ENCODE assay signal across 13 cellular contexts in the genomic region with DNA sequence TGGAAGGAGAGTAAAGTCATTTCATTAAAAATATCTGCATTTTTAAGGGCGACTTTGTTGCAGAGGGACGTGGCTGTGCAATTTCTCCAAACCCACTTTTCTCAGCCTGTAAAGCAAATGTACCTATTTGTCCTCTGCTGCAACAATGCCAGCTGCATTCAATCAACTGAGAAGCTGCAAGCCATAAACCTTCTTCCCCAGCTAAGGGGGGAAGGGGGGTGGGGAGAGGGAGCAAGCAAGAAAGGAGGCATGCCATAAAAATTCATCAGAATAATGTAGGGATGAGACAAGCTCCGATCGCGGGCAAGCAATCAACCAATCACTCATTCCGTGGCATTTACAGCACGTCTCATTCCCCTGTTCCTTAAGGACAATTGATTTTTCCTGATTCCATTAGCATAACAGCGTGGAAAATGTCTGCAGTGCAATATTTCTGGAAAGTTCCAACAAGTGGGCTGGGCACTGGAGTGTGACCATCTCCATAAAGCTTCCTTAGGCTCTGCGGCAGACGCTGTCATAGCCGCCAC.
A peak's percentile ranks its signal among the peaks of the same experiment; 100 is the strongest.
DNase-seq lines count a peak whose midpoint lies in the region; ATAC-seq and TF ChIP-seq lines count a peak whose summit lies in the region.
"Had no signal": no experiment of that assay in that cellular context is flagged by ENCODE, and none has a peak within 500 bp of the region (broad histone marks: within the 10 kb centered on the region; RNA-seq: fewer than 3 reads in every experiment).

No MANE protein-coding gene starts in this region.

- H3K27me3 ChIP-seq in SK-N-SH (ENCODE audit: insufficient read depth) = no peaks in the 10 kb centered on the region
- H3K27me3 ChIP-seq: BLaER1 had no signal

- 56% methylated on average over 11 of the region's 11 CpGs for WGBS in SK-N-SH (ENCODE audit: low lambda C conversion rate)

- peak overlapping the region in 1 of 2 experiments; percentile 100; a peak in 2 of 4 replicates for H3K27ac ChIP-seq in SK-N-SH (ENCODE audit: low read depth in 2 of 2, low read length in 1 of 2)
- H3K27ac ChIP-seq: BLaER1, GM23248 had no signal

- no peaks in the 10 kb centered on the region for H3K79me2 ChIP-seq in SK-N-SH (ENCODE audit: insufficient read depth)

- no peak overlapping the region for H2AFZ ChIP-seq in SK-N-SH (ENCODE audit: low read depth)
- H2AFZ ChIP-seq: GM23248 had no signal

- TF ChIP-seq EP300 in SK-N-SH (IDR thresholded peaks at IDR 0.05; ENCODE audit: borderline replicate concordance in 1 of 2, low read depth in 1 of 2, low read length in 1 of 2) = peak in 1 of 2 experiments; percentile 68; a peak in 1 of 4 replicates

- H3K9me3 ChIP-seq in SK-N-SH = no peaks in the 10 kb centered on the region
- H3K9me3 ChIP-seq: BLaER1, HAP-1 had no signal

- H3F3A ChIP-seq in SK-N-SH (replicated peaks; ENCODE audit: insufficient read depth) = no peaks in the 10 kb centered on the region

- CTCF ChIA-PET in SK-N-SH (lab: Yijun Ruan, JAX) = interaction anchor here (0.5 to 4.6 kb wide), 10 partner anchors 11 to 1564 kb away, joined by 3 to 40 read pairs (median 3); no protein-coding TSS in a partner anchor

- H3K9me2 ChIP-seq in SK-N-SH = no peaks in the 10 kb centered on the region

- H3K36me3 ChIP-seq in SK-N-SH (replicated peaks in 1 of 2; ENCODE audit: control insufficient read depth in 1 of 2, insufficient read depth in 2 of 2, low read length in 1 of 2) = no peaks in the 10 kb centered on the region
- H3K36me3 ChIP-seq: BLaER1, HAP-1 had no signal

- H3K4me1 ChIP-seq in SK-N-SH (ENCODE audit: control insufficient read depth in 1 of 2, insufficient read depth in 2 of 2, low read depth in 1 of 2, low read length in 1 of 2) = peaks cover 0 to 61% of the 10 kb centered on the region in 2 experiments; a peak in 2 of 4 replicates
- H3K4me1 ChIP-seq: BLaER1, HAP-1 had no signal

- no peak overlapping the region for H3K4me2 ChIP-seq in SK-N-SH
- H3K4me2 ChIP-seq: BLaER1 had no signal

- H4K20me1 ChIP-seq in SK-N-SH (ENCODE audit: insufficient read depth) = no peaks in the 10 kb centered on the region
- H4K20me1 ChIP-seq: BLaER1 had no signal

- H3K9ac ChIP-seq in SK-N-SH = no peak overlapping the region
- H3K9ac ChIP-seq: BLaER1, GM23248 had no signal

- no peak overlapping the region for H3K4me3 ChIP-seq in SK-N-SH (ENCODE audit: low read depth in 2 of 2, low read length in 1 of 2)
- H3K4me3 ChIP-seq: BLaER1, GM23248, HAP-1 had no signal

- POLR2A ChIA-PET in SK-N-SH (lab: Yijun Ruan, JAX) = interaction anchor here (0.6 to 2.8 kb wide), 6 partner anchors 21 to 169 kb away, joined by 3 to 13 read pairs (median 5); partner anchors contain the start of gene ELAVL4

- no peak for TF ChIP-seq RAD21 in SK-N-SH (IDR thresholded peaks at IDR 0.05; ENCODE audit: low read length)

- TF ChIP-seq CTCF in SK-N-SH (IDR thresholded peaks at IDR 0.05) = no peak

- DNase-seq in NCI-H1417 (lab: John Stamatoyannopoulos, UW) = peak in 2 of 3 experiments; percentile 14 to 79
- no peak for DNase-seq in NCI-H1417 treated with DMSO at 0.1 percent for 48 hours (lab: John Stamatoyannopoulos, UW)
- peak; percentile 41 for DNase-seq in SK-N-SH
- DNase-seq in left kidney (ENCODE audit: low read depth, low spot score) = peak; percentile 81
- DNase-seq in ecto neural progenitor cell (ENCODE audit: low spot score) = no peak
- DNase-seq: 8988T; CD4-positive, alpha-beta memory T cell; GM23248 had no signal

- ATAC-seq in SK-N-SH treated with all-trans-retinoic acid at 6 μM for 48 hours = no peak
- no peak for ATAC-seq in GM21529 (IDR thresholded peaks at IDR 0.05; ENCODE audit: unreplicated experiment)
- ATAC-seq in HG02623 (IDR thresholded peaks at IDR 0.05; ENCODE audit: unreplicated experiment) = no peak

TF ChIP-seq in SK-N-SH, 30 proteins besides CTCF, POLR2A, EP300 and RAD21:
- TF ChIP-seq USF2 (IDR thresholded peaks at IDR 0.05; ENCODE audit: borderline replicate concordance, low read depth, low read length) (no peak), RCOR1 (IDR thresholded peaks at IDR 0.05; ENCODE audit: low read length) (peak; percentile 11; the same call in 1 of the 2 replicates), MXI1 (IDR thresholded peaks at IDR 0.05; ENCODE audit: low read depth, low read length) (0 out of 2 replicates have a peak, but pooled peaks have one; percentile 40), CHD2 (IDR thresholded peaks at IDR 0.05; ENCODE audit: low read length, partially characterized antibody) (peak; percentile 73), TCF12 (IDR thresholded peaks at IDR 0.05) (no peak), YY1 (IDR thresholded peaks at IDR 0.05; ENCODE audit: low read depth) (no peak), NFIC (IDR thresholded peaks at IDR 0.05; ENCODE audit: borderline replicate concordance) (no peak), JUND (IDR thresholded peaks at IDR 0.05) (no peak), RFX5 (IDR thresholded peaks at IDR 0.05; ENCODE audit: low read length) (no peak)
- TF ChIP-seq, protein P1, sequence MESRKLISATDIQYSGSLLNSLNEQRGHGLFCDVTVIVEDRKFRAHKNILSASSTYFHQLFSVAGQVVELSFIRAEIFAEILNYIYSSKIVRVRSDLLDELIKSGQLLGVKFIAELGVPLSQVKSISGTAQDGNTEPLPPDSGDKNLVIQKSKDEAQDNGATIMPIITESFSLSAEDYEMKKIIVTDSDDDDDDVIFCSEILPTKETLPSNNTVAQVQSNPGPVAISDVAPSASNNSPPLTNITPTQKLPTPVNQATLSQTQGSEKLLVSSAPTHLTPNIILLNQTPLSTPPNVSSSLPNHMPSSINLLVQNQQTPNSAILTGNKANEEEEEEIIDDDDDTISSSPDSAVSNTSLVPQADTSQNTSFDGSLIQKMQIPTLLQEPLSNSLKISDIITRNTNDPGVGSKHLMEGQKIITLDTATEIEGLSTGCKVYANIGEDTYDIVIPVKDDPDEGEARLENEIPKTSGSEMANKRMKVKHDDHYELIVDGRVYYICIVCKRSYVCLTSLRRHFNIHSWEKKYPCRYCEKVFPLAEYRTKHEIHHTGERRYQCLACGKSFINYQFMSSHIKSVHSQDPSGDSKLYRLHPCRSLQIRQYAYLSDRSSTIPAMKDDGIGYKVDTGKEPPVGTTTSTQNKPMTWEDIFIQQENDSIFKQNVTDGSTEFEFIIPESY (IDR thresholded peaks at IDR 0.05; ENCODE audit: borderline replicate concordance, low read depth) = no peak
TF ChIP-seq in SK-N-SH: peak in this region for 3.

TF ChIP-seq in SK-N-SH treated with all-trans-retinoic acid at 6 μM for 48 hours, 23 proteins besides CTCF, POLR2A, EP300 and RAD21 (continues in another document):
- TF ChIP-seq BACH2 (CRISPR knock-in tag; IDR thresholded peaks at IDR 0.05; ENCODE audit: borderline replicate concordance) (no peak), ZFP3 (CRISPR knock-in tag; IDR thresholded peaks at IDR 0.05) (no peak), ZFP30 (CRISPR knock-in tag; IDR thresholded peaks at IDR 0.05) (no peak), PATZ1 (CRISPR knock-in tag; IDR thresholded peaks at IDR 0.05; ENCODE audit: borderline replicate concordance) (no peak), POU6F1 (CRISPR knock-in tag; IDR thresholded peaks at IDR 0.05; ENCODE audit: borderline replicate concordance, low read depth) (no peak)
- TF ChIP-seq, protein P2, sequence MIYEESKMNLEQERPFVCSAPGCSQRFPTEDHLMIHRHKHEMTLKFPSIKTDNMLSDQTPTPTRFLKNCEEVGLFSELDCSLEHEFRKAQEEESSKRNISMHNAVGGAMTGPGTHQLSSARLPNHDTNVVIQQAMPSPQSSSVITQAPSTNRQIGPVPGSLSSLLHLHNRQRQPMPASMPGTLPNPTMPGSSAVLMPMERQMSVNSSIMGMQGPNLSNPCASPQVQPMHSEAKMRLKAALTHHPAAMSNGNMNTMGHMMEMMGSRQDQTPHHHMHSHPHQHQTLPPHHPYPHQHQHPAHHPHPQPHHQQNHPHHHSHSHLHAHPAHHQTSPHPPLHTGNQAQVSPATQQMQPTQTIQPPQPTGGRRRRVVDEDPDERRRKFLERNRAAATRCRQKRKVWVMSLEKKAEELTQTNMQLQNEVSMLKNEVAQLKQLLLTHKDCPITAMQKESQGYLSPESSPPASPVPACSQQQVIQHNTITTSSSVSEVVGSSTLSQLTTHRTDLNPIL (CRISPR knock-in tag; IDR thresholded peaks at IDR 0.05; ENCODE audit: low read depth) = no peak

Comparison
In these comparisons a context has a peak if more than half of its experiments do, and no peak if none do; other contexts are left out.
1. DNase-seq: peak in NCI-H1417 (2 of 3), SK-N-SH (single experiment) and left kidney (single experiment); none in NCI-H1417 treated with DMSO at 0.1 percent for 48 hours (single experiment) and ecto neural progenitor cell (single experiment).